24 cellular contexts compared by ENCODE assay signal in the genomic region with DNA sequence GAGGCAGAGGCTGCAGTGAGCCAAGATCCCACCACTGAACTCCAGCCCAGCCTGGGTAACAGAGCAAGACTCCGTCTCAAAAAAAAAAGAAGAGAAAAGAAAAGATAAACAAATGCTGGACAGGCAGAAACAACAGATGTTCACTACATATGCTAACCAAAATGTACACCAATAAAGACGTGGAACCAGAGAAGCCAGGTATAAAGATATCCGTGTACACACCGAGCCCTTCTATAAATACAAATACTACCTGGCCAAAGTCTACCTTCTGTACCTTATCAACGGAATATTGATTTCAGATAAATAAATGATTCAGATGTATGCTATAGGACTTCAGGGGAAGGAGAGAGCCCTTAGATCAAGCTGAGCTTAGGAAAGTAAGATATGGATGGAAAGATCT. TPM values are rescaled to one million over a fixed set of nuclear protein-coding genes. Genes with fewer than 3 reads are reported as not detected.
DNase-seq lines count a peak whose midpoint lies in the region; ATAC-seq and TF ChIP-seq lines count a peak whose summit lies in the region.
"Had no signal": no experiment of that assay in that cellular context is flagged by ENCODE, and none has a peak within 500 bp of the region (broad histone marks: within the 10 kb centered on the region; RNA-seq: fewer than 3 reads in every experiment).

No MANE protein-coding gene starts in this region.

- TF ChIP-seq CTCF in osteoblast (IDR thresholded peaks at IDR 0.05; ENCODE audit: extremely low read depth, low read depth, low read length) = no peak
- TF ChIP-seq CTCF in foreskin keratinocyte (conservative IDR thresholded peaks at IDR 0.05) = no peak

- H3K4me3 ChIP-seq in duodenal mucosa (ENCODE audit: low read depth in 1 of 2, low read length in 2 of 2) (no peak overlapping the region), osteoblast (ENCODE audit: insufficient read depth, low read length) (no peak overlapping the region)
- H3K4me3 ChIP-seq: GM23248, MG63 had no signal

- H3K27me3 ChIP-seq in duodenal mucosa (ENCODE audit: control insufficient read depth in 1 of 2, insufficient read depth in 2 of 2, low read length in 2 of 2) (no peaks in the 10 kb centered on the region), osteoblast (ENCODE audit: insufficient read depth, low read length) (peaks cover 3% of the 10 kb centered on the region), foreskin keratinocyte (peaks cover 4% of the 10 kb centered on the region)
- H3K27me3 ChIP-seq: MG63 had no signal

- no peaks in the 10 kb centered on the region for H3K36me3 ChIP-seq in duodenal mucosa (ENCODE audit: control insufficient read depth in 1 of 2, insufficient read depth in 2 of 2, low read length in 2 of 2)
- no peaks in the 10 kb centered on the region for H3K36me3 ChIP-seq in osteoblast (ENCODE audit: insufficient read depth, low read length)
- H3K36me3 ChIP-seq: MG63 had no signal

- H2AFZ ChIP-seq in osteoblast (ENCODE audit: low read length) = no peak overlapping the region
- H2AFZ ChIP-seq: GM23248 had no signal

- H3K4me1 ChIP-seq in duodenal mucosa (ENCODE audit: control insufficient read depth in 1 of 2, insufficient read depth in 2 of 2, low read length in 2 of 2) = peaks cover 38 to 40% of the 10 kb centered on the region in 2 donors
- H3K4me1 ChIP-seq in osteoblast (ENCODE audit: insufficient read depth, low read length) = no peaks in the 10 kb centered on the region
- H3K4me1 ChIP-seq in foreskin keratinocyte = no peaks in the 10 kb centered on the region

- peak overlapping the region; percentile 10 for H3K27ac ChIP-seq in duodenal mucosa (ENCODE audit: low read depth, low read length)
- H3K27ac ChIP-seq in osteoblast (ENCODE audit: low read depth, low read length) = no peak overlapping the region
- H3K27ac ChIP-seq in foreskin keratinocyte = no peak overlapping the region
- H3K27ac ChIP-seq: 22Rv1, GM23248 had no signal

- DNase-seq in DMS 273 (lab: John Stamatoyannopoulos, UW; ENCODE audit: unreplicated experiment) (peak; percentile 28), DMS 273 treated with DMSO at 0.1 percent for 48 hours (lab: John Stamatoyannopoulos, UW) (no peak), osteoblast (ENCODE audit: insufficient read length, low spot score, missing footprints) (peak; percentile 42), C1 segment of cervical spinal cord (lab: John Stamatoyannopoulos, UW) (no peak), foreskin keratinocyte (no peak)
- no peak for DNase-seq in effector CD4-positive, alpha-beta T cell
- DNase-seq: DMS53, GM23248, H7, KBM-7, MG63, NCI-H1105 treated with DMSO at 0.1 percent for 48 hours, NCI-H146, NCI-H1930, NCI-H2107, NCI-H2227 treated with DMSO at 0.1 percent for 48 hours, NCI-H510A, NCI-H69, SK-N-SH had no signal

- H3K4me2 ChIP-seq in osteoblast (ENCODE audit: insufficient read depth, low read length) = no peak overlapping the region
- H3K4me2 ChIP-seq: SK-N-SH had no signal

- no peak overlapping the region for H3K9ac ChIP-seq in duodenal mucosa (ENCODE audit: low read depth in 1 of 2, low read length in 2 of 2)
- H3K9ac ChIP-seq: GM23248, SK-N-SH had no signal

- no peaks in the 10 kb centered on the region for H3K79me2 ChIP-seq in osteoblast (ENCODE audit: insufficient read depth, low read length)

- H3K9me3 ChIP-seq in duodenal mucosa (ENCODE audit: control insufficient read depth in 1 of 2, low read length in 2 of 2) = no peaks in the 10 kb centered on the region
- H3K9me3 ChIP-seq in osteoblast (ENCODE audit: low read depth, low read length) = no peaks in the 10 kb centered on the region
- H3K9me3 ChIP-seq: MG63, SK-N-SH had no signal

- no peaks in the 10 kb centered on the region for H4K20me1 ChIP-seq in osteoblast (ENCODE audit: insufficient read depth, low read length)

- ATAC-seq in foreskin keratinocyte (no peak), HG03520 (IDR thresholded peaks at IDR 0.05; ENCODE audit: unreplicated experiment) (no peak)

RNA-seq across cellular contexts. Expression of gene KRT8, which starts 10.8 kb away (rescaled TPM):
- 2.9 and 5.1 TPM in 2 replicates for total RNA-seq in osteoblast
- 445 and 504 TPM in 2 replicates for total RNA-seq in foreskin keratinocyte
- polyA plus RNA-seq in foreskin keratinocyte = 626 and 720 TPM in 2 replicates
- total RNA-seq: LHCN-M2 had no signal

RNA-seq across cellular contexts. Expression of gene KRT18, which starts 33.3 kb away (rescaled TPM):
- 22.4 and 61.9 TPM in 2 replicates for total RNA-seq in osteoblast
- total RNA-seq in foreskin keratinocyte = 500 and 580 TPM in 2 replicates
- 561 and 630 TPM in 2 replicates for polyA plus RNA-seq in foreskin keratinocyte
- total RNA-seq: OCI-LY7 had no signal

Comparison
In these comparisons a context has a peak if more than half of its experiments do, and no peak if none do; other contexts are left out.
1. DNase-seq: peak in DMS 273 (single experiment) and osteoblast (single experiment); none in DMS 273 treated with DMSO at 0.1 percent for 48 hours (single experiment), C1 segment of cervical spinal cord (0 of 14), foreskin keratinocyte (0 of 2) and effector CD4-positive, alpha-beta T cell (single experiment).
2. RNA of gene KRT8, which starts 10.8 kb away (total RNA-seq): 445 to 504 TPM in foreskin keratinocyte; 2.9 to 5.1 TPM in osteoblast; every median in the first group is over 10 times any median in the second.